9 cellular contexts compared by ENCODE assay signal in the genomic region with DNA sequence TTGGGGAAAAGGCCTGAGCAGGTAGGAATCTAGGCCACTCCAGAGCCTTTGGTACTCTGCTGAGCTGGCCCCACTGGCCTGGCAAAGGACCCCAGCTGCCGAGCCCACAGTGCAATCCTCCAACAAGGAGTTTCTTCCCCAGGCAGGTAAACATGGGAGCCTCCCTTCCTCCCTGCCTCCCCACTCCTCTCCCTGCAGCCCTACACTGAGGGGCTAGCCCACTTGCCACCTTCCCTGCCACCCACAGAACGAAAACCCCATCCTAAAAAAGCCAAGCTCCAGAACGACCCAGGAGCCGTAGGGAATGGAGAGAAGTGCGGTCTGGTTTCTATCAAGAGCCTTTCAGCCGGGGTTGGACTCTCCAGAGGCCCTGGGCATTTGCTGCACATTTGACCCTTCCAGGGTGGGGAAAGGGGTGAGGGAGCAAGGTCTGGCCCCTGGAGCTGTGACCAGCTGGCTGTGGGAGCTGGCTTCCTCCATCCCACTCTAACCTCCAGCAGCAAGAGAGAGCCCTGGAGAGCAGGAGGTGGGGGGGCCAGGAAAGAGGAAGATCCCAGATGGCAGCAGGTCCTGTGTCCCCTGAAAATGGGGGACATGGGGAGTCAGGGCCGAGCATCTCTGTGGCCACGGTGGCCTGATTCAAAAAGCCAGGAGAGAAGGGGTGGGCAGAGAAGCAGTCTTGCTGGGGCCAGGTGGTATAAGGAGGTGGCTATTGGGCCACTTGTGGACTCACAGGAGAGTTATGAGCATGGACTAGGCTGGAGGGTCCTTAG. TPM values are rescaled to one million over a fixed set of nuclear protein-coding genes. Genes with fewer than 3 reads are reported as not detected.
DNase-seq lines count a peak whose midpoint lies in the region; ATAC-seq and TF ChIP-seq lines count a peak whose summit lies in the region.
"Had no signal": no experiment of that assay in that cellular context is flagged by ENCODE, and none has a peak within 500 bp of the region (broad histone marks: within the 10 kb centered on the region; RNA-seq: fewer than 3 reads in every experiment).

No MANE protein-coding gene starts in this region.

- no peak overlapping the region for H4K5ac ChIP-seq in H9 (ENCODE audit: insufficient read length, low read depth, low read length)

- H2BK15ac ChIP-seq in H9 (ENCODE audit: low read depth, low read length) = no peak overlapping the region

- no peak overlapping the region for H3K56ac ChIP-seq in H9 (ENCODE audit: insufficient read length, low read depth, low read length)

- no peak overlapping the region for H3T11ph ChIP-seq in H9 (ENCODE audit: low read length)

- H3K4me3 Mint-ChIP-seq in H9 = peak overlapping the region; percentile 67 to 83
- peak overlapping the region; percentile 34 for H3K4me3 Mint-ChIP-seq in activated CD8-positive, alpha-beta T cell treated with anti-CD3 and anti-CD28 coated beads, Interleukin-2, amount 10 ng/mL, durations not matched to agents 7 days and 5 days

- H2BK120ac ChIP-seq in H9 (ENCODE audit: low read depth, low read length, poor library complexity, severe bottlenecking) = no peak overlapping the region

- no peaks in the 10 kb centered on the region for H3K36me3 Mint-ChIP-seq in H9 (ENCODE audit: insufficient read depth in 1 of 3, low read depth in 3 of 3)
- H3K36me3 Mint-ChIP-seq in activated CD8-positive, alpha-beta T cell treated with anti-CD3 and anti-CD28 coated beads, Interleukin-2, amount 10 ng/mL, durations not matched to agents 7 days and 5 days (ENCODE audit: low read depth) = no peaks in the 10 kb centered on the region

- no peak overlapping the region for H4K8ac ChIP-seq in H9 (replicated peaks; ENCODE audit: insufficient read length, low read depth, low read length)

- H3K4me1 Mint-ChIP-seq in H9 = peaks cover 10 to 19% of the 10 kb centered on the region in 2 experiments
- H3K4me1 Mint-ChIP-seq in activated CD8-positive, alpha-beta T cell treated with anti-CD3 and anti-CD28 coated beads, Interleukin-2, amount 10 ng/mL, durations not matched to agents 7 days and 5 days (ENCODE audit: low read depth) = peaks cover 5% of the 10 kb centered on the region

- DNase-seq in H9 (no peak), kidney epithelial cell (ENCODE audit: low read depth) (no peak), smooth muscle cell (lab: John Stamatoyannopoulos, UW; ENCODE audit: unreplicated experiment) (no peak), NCI-H2171 treated with DMSO at 0.1 percent for 48 hours (lab: John Stamatoyannopoulos, UW) (no peak)
- DNase-seq in activated CD8-positive, alpha-beta T cell treated with anti-CD3 and anti-CD28 coated beads, Interleukin-2, amount 10 ng/mL, durations not matched to agents 7 days and 5 days = no peak

- H2AK5ac ChIP-seq in H9 (ENCODE audit: insufficient read length, low read length) = no peak overlapping the region

- H3K27me3 Mint-ChIP-seq in H9 (ENCODE audit: low read depth) = peaks cover 57% of the 10 kb centered on the region
- H3K27me3 Mint-ChIP-seq in activated CD8-positive, alpha-beta T cell treated with anti-CD3 and anti-CD28 coated beads, Interleukin-2, amount 10 ng/mL, durations not matched to agents 7 days and 5 days (ENCODE audit: low read depth) = peaks cover 33% of the 10 kb centered on the region

- WGBS in H9 (ENCODE audit: extremely low coverage, insufficient read length, low lambda C conversion rate) = no CpG with 5 or more reads among the region's 8 CpGs
- 70% methylated on average over 8 of the region's 8 CpGs for WGBS in smooth muscle cell (ENCODE audit: low lambda C conversion rate)

- H4K91ac ChIP-seq in H9 (ENCODE audit: insufficient read length, low read depth, low read length) = no peak overlapping the region

- H2AFZ ChIP-seq in H9 (ENCODE audit: low read length) (no peak overlapping the region), smooth muscle cell (ENCODE audit: low read depth) (no peak overlapping the region)

- no peak overlapping the region for H3K14ac ChIP-seq in H9 (ENCODE audit: insufficient read depth, low read length)

- no peaks in the 10 kb centered on the region for H3K9me3 ChIP-seq in H9 (ENCODE audit: control insufficient read depth, low read depth, low read length)
- H3K9me3 ChIP-seq in smooth muscle cell (replicated peaks; ENCODE audit: low read depth) = no peaks in the 10 kb centered on the region

- ATAC-seq in activated CD8-positive, alpha-beta T cell treated with anti-CD3 and anti-CD28 coated beads, Interleukin-2, amount 10 ng/mL, durations not matched to agents 7 days and 5 days = no peak
- ATAC-seq in HG03442 (IDR thresholded peaks at IDR 0.05; ENCODE audit: unreplicated experiment) (no peak), GM19467 (IDR thresholded peaks at IDR 0.05; ENCODE audit: unreplicated experiment) (no peak), HG02852 (IDR thresholded peaks at IDR 0.05; ENCODE audit: unreplicated experiment) (no peak)

- TF ChIP-seq CTCF in H9 (conservative IDR thresholded peaks at IDR 0.05) (no peak), kidney epithelial cell (IDR thresholded peaks at IDR 0.05; ENCODE audit: insufficient read depth, low read length, poor library complexity, severe bottlenecking) (no peak), smooth muscle cell (IDR thresholded peaks at IDR 0.05; ENCODE audit: borderline replicate concordance, insufficient read depth, poor library complexity, severe bottlenecking) (no peak)

- no peak overlapping the region for H3K9ac ChIP-seq in H9 (ENCODE audit: extremely low read depth, insufficient read length, low read length)
- H3K9ac ChIP-seq in smooth muscle cell (ENCODE audit: low read depth) = no peak overlapping the region

- no peak overlapping the region for H3K27ac Mint-ChIP-seq in H9
- no peak overlapping the region for H3K27ac Mint-ChIP-seq in activated CD8-positive, alpha-beta T cell treated with anti-CD3 and anti-CD28 coated beads, Interleukin-2, amount 10 ng/mL, durations not matched to agents 7 days and 5 days

- peak overlapping the region; percentile 69 for H3K4me3 ChIP-seq in kidney epithelial cell (ENCODE audit: low read depth, low read length)
- H3K4me3 ChIP-seq in smooth muscle cell = peak overlapping the region; percentile 63

- H3K18ac ChIP-seq in H9 (ENCODE audit: insufficient read length, low read depth, low read length) = no peak overlapping the region

- peaks cover 8% of the 10 kb centered on the region for H3K23me2 ChIP-seq in H9 (ENCODE audit: insufficient read length, low read depth, low read length, poor library complexity, severe bottlenecking)

- H3K4me1 ChIP-seq in H9 (ENCODE audit: insufficient read depth, low read length) = no peaks in the 10 kb centered on the region; the same call in 1 of the 2 replicates
- no peaks in the 10 kb centered on the region for H3K4me1 ChIP-seq in smooth muscle cell (ENCODE audit: low read depth)

- peaks cover 0 to 2% of the 10 kb centered on the region in 2 experiments; a peak in 1 of 5 replicates for H3K9me3 Mint-ChIP-seq in H9
- no peaks in the 10 kb centered on the region for H3K9me3 Mint-ChIP-seq in activated CD8-positive, alpha-beta T cell treated with anti-CD3 and anti-CD28 coated beads, Interleukin-2, amount 10 ng/mL, durations not matched to agents 7 days and 5 days (ENCODE audit: insufficient read depth)

- H3F3A ChIP-seq in smooth muscle cell (ENCODE audit: low read depth) = no peaks in the 10 kb centered on the region

- no peak overlapping the region for H3K23ac ChIP-seq in H9 (ENCODE audit: insufficient read length, low read depth, low read length)

- H3K79me2 ChIP-seq in H9 (ENCODE audit: insufficient read depth, low read length) (no peaks in the 10 kb centered on the region), smooth muscle cell (ENCODE audit: low read depth) (no peaks in the 10 kb centered on the region)

- no peak overlapping the region for H2BK12ac ChIP-seq in H9 (ENCODE audit: insufficient read length, low read depth, low read length)

- peaks cover 19% of the 10 kb centered on the region for H3K27me3 ChIP-seq in H9 (ENCODE audit: insufficient read depth, low read length)
- H3K27me3 ChIP-seq in kidney epithelial cell (ENCODE audit: control insufficient read depth, insufficient read depth, low read length) = peaks cover 16% of the 10 kb centered on the region
- peaks cover 45% of the 10 kb centered on the region for H3K27me3 ChIP-seq in smooth muscle cell (ENCODE audit: low read depth)

- H4K20me1 ChIP-seq in H9 (ENCODE audit: control insufficient read depth, insufficient read depth, insufficient read length) (no peaks in the 10 kb centered on the region), smooth muscle cell (ENCODE audit: low read depth) (no peaks in the 10 kb centered on the region)

- CTCF ChIA-PET in activated CD8-positive, alpha-beta T cell treated with anti-CD3 and anti-CD28 coated beads, Interleukin-2, amount 10 ng/mL, durations not matched to agents 7 days and 5 days (lab: Charles Lee) = interaction anchor here (1.0 to 8.8 kb wide), 3 partner anchors 9 to 16 kb away, joined by 3 to 82 read pairs (median 20); partner anchors contain the start of gene CDR2L

- no peak overlapping the region for H2BK20ac ChIP-seq in H9 (ENCODE audit: low read depth, low read length, poor library complexity, severe bottlenecking)

- H3K36me3 ChIP-seq in kidney epithelial cell (ENCODE audit: control insufficient read depth, insufficient read depth, low read length) (no peaks in the 10 kb centered on the region), smooth muscle cell (ENCODE audit: low read depth) (no peaks in the 10 kb centered on the region)

- POLR2A ChIA-PET in activated CD8-positive, alpha-beta T cell treated with anti-CD3 and anti-CD28 coated beads, Interleukin-2, amount 10 ng/mL, durations not matched to agents 7 days and 5 days (lab: Charles Lee) = no interaction called here

- no peak overlapping the region for H2BK5ac ChIP-seq in H9 (ENCODE audit: insufficient read length, low read length)

- H3K4me2 ChIP-seq in H9 (ENCODE audit: insufficient read depth, insufficient read length, low read length) = peak overlapping the region; percentile 47
- H3K4me2 ChIP-seq in smooth muscle cell = peak overlapping the region; percentile 93

- H3K79me1 ChIP-seq in H9 (ENCODE audit: insufficient read depth, low read depth, low read length, poor library complexity, severe bottlenecking) = no peaks in the 10 kb centered on the region

- no peak overlapping the region for H3K4ac ChIP-seq in H9 (ENCODE audit: low read depth, low read length)

- H3K27ac ChIP-seq in H9 (ENCODE audit: insufficient read length, low read depth, low read length) = no peak overlapping the region
- H3K27ac ChIP-seq in smooth muscle cell (ENCODE audit: low read depth) = no peak overlapping the region

RNA-seq across cellular contexts. Expression of gene HID1, which starts 1.3 kb away (rescaled TPM):
- 12.7 and 13.9 TPM in 2 replicates for total RNA-seq in H9 (2021)
- total RNA-seq in activated CD8-positive, alpha-beta T cell treated with anti-CD3 and anti-CD28 coated beads, Interleukin-2, amount 10 ng/mL, durations not matched to agents 7 days and 5 days = under 1 TPM; 0.18 to 0.55 TPM
- total RNA-seq in kidney epithelial cell = 25.2 and 28.5 TPM in 2 replicates
- total RNA-seq in smooth muscle cell = 6.8 and 8.8 TPM in 2 replicates
- 3.3 and 22.0 TPM in 2 replicates for polyA plus RNA-seq in smooth muscle cell

RNA-seq across cellular contexts. Expression of gene CDR2L, which starts 16.2 kb away (rescaled TPM):
- total RNA-seq in H9 (2021) (23.3 and 24.0 TPM in 2 replicates), kidney epithelial cell (51.9 and 52.3 TPM in 2 replicates), smooth muscle cell (35.9 and 40.7 TPM in 2 replicates)
- under 1 TPM; 0.13 to 0.18 TPM for total RNA-seq in activated CD8-positive, alpha-beta T cell treated with anti-CD3 and anti-CD28 coated beads, Interleukin-2, amount 10 ng/mL, durations not matched to agents 7 days and 5 days
- 37.8 and 39.9 TPM in 2 replicates for polyA plus RNA-seq in smooth muscle cell

RNA-seq across cellular contexts. Expression of gene OTOP3, which starts 35.6 kb away (rescaled TPM):
- total RNA-seq in H9 (2021) (not detected in 2 replicates), kidney epithelial cell (not detected in 2 replicates), smooth muscle cell (not detected in 2 replicates)
- not detected for total RNA-seq in activated CD8-positive, alpha-beta T cell treated with anti-CD3 and anti-CD28 coated beads, Interleukin-2, amount 10 ng/mL, durations not matched to agents 7 days and 5 days
- not detected in 2 replicates for polyA plus RNA-seq in smooth muscle cell
- total RNA-seq: M059J had no signal

RNA-seq across cellular contexts. Expression of gene MRPL58, which starts 41.2 kb away (rescaled TPM):
- 41.0 and 43.2 TPM in 2 replicates for total RNA-seq in H9 (2021)
- 10 to 100 TPM; 45.1 to 45.8 TPM for total RNA-seq in activated CD8-positive, alpha-beta T cell treated with anti-CD3 and anti-CD28 coated beads, Interleukin-2, amount 10 ng/mL, durations not matched to agents 7 days and 5 days
- 68.5 and 77.7 TPM in 2 replicates for total RNA-seq in kidney epithelial cell
- total RNA-seq in smooth muscle cell = 36.8 and 75.6 TPM in 2 replicates
- 36.2 and 41.4 TPM in 2 replicates for polyA plus RNA-seq in smooth muscle cell

RNA-seq across cellular contexts. Expression of gene OTOP2, which starts 47.2 kb away (rescaled TPM):
- total RNA-seq in H9 (2021) = 0.11 TPM in 1 of 2 replicates, not detected in the other
- not detected for total RNA-seq in activated CD8-positive, alpha-beta T cell treated with anti-CD3 and anti-CD28 coated beads, Interleukin-2, amount 10 ng/mL, durations not matched to agents 7 days and 5 days
- not detected in 2 replicates for total RNA-seq in kidney epithelial cell
- total RNA-seq in smooth muscle cell = not detected in 2 replicates
- polyA plus RNA-seq in smooth muscle cell = not detected in 2 replicates
- total RNA-seq: M059J had no signal

Comparison
In these comparisons a context has a peak if more than half of its experiments do, and no peak if none do; other contexts are left out.
1. RNA of gene CDR2L, which starts 16.2 kb away (total RNA-seq): 51.9 to 52.3 TPM in kidney epithelial cell, 35.9 to 40.7 TPM in smooth muscle cell and 23.3 to 24.0 TPM in H9; 0.13 to 0.18 TPM in activated CD8-positive, alpha-beta T cell treated with anti-CD3 and anti-CD28 coated beads, Interleukin-2, amount 10 ng/mL, durations not matched to agents 7 days and 5 days; every median in the first group is over 10 times any median in the second.